9 cellular contexts compared by ENCODE assay signal in genomic region chr5:168579987-168580508, GRCh38. TPM values are rescaled to one million over a fixed set of nuclear protein-coding genes. Genes with fewer than 3 reads are reported as not detected.
DNase-seq lines count a peak whose midpoint lies in the region; ATAC-seq, FAIRE-seq and TF ChIP-seq lines count a peak whose summit lies in the region.
"Had no signal": no experiment of that assay in that cellular context is flagged by ENCODE, and none has a peak within 500 bp of the region (broad histone marks: within the 10 kb centered on the region; RNA-seq: fewer than 3 reads in every experiment).

No MANE protein-coding gene starts in this region.

- no peaks in the 10 kb centered on the region; the same call in 1 of the 2 replicates for H3K79me1 ChIP-seq in H1 (ENCODE audit: low read depth, low read length)

- H3K9me3 Mint-ChIP-seq in osteocyte (ENCODE audit: unreplicated experiment), result no peaks in the 10 kb centered on the region

- no peak overlapping the region for H3K56ac ChIP-seq in H1 (replicated peaks; ENCODE audit: insufficient read length, low read depth, low read length)

- H3K4me1 ChIP-seq in H1 (replicated peaks in 1 of 4; ENCODE audit: control insufficient read depth in 3 of 4, insufficient read depth in 4 of 4, low read length in 3 of 4), result peaks cover 0 to 9% (median 4%) of the 10 kb centered on the region in 4 experiments; a peak in 4 of 7 replicates

- H2BK12ac ChIP-seq in H1 (ENCODE audit: low read depth, low read length), result peak overlapping the region; percentile 64; the same call in 1 of the 2 replicates

- peak overlapping the region; percentile 80 for H2AFZ ChIP-seq in H1 (ENCODE audit: low read length)

- WGBS in H1 (ENCODE audit: extremely low coverage in 1 of 2, insufficient coverage in 1 of 2, insufficient read length in 1 of 2, insufficient replicate concordance in 2 of 2, low coverage in 1 of 2, low lambda C conversion rate in 2 of 2, missing lambda C conversion rate in 1 of 2), 2 experiments, result 32% methylated on average over 9 of the region's 9 CpGs; no CpG with 5 or more reads in 1 of the 2 experiments

- TF ChIP-seq POLR2A in H1 (IDR thresholded peaks at IDR 0.05; ENCODE audit: control extremely low read depth in 1 of 2, low read depth in 2 of 2, low read length in 2 of 2), result peak in 1 of 2 experiments; percentile 15; a peak in 2 of 3 replicates
- no peak for TF ChIP-seq POLR2A in GM18505 (IDR thresholded peaks at IDR 0.05; ENCODE audit: borderline replicate concordance, extremely low read depth, insufficient read depth, insufficient read length)

- H3K4me1 Mint-ChIP-seq in osteocyte (ENCODE audit: unreplicated experiment), result peaks cover 39% of the 10 kb centered on the region

- H3K23me2 ChIP-seq in H1 (ENCODE audit: low read depth, low read length), result no peaks in the 10 kb centered on the region; the same call in 1 of the 2 replicates

- POLR2A ChIA-PET in H1 (lab: Charles Lee; ENCODE audit: partially characterized antibody), result interaction anchor here (0.8 to 1.5 kb wide), 10 partner anchors 10 to 285 kb away, joined by 3 to 8 read pairs (median 3); no protein-coding TSS in a partner anchor

- H3K27me3 ChIP-seq in H1 (replicated peaks in 1 of 4; ENCODE audit: control insufficient read depth in 3 of 4, extremely low read depth in 1 of 4, insufficient read depth in 3 of 4, low read length in 3 of 4), result no peaks in the 10 kb centered on the region

- H4K5ac ChIP-seq in H1 (ENCODE audit: insufficient read length, low read depth, low read length), result peak overlapping the region; percentile 61

- no peaks in the 10 kb centered on the region for H3K36me3 Mint-ChIP-seq in osteocyte (ENCODE audit: unreplicated experiment)

- H3K27me3 Mint-ChIP-seq in osteocyte (ENCODE audit: unreplicated experiment), result peaks cover 2% of the 10 kb centered on the region

- H4K8ac ChIP-seq in H1 (ENCODE audit: extremely low read depth, insufficient read depth, low read length), result no peak overlapping the region

- H3K4ac ChIP-seq in H1 (replicated peaks; ENCODE audit: insufficient read length, low read depth, low read length), result peak overlapping the region; percentile 15

- H3K4me2 ChIP-seq in H1 (ENCODE audit: insufficient read depth in 1 of 2, low read depth in 2 of 2, low read length in 2 of 2), result peak overlapping the region; percentile 57 to 74

- H2BK15ac ChIP-seq in H1 (ENCODE audit: low read length), result 0 out of 2 replicates have a peak overlapping the region, but pooled peaks have one; percentile 20

- FAIRE-seq in H1 (lab: Jason Lieb, UNC), result no peak

- H2BK120ac ChIP-seq in H1 (replicated peaks; ENCODE audit: low read depth, low read length), result peak overlapping the region; percentile 0

- H4K20me1 ChIP-seq in H1 (replicated peaks in 1 of 2; ENCODE audit: control insufficient read depth in 1 of 2, insufficient read depth in 2 of 2, low read length in 2 of 2), result peaks cover 8 to 11% of the 10 kb centered on the region in 2 experiments

- H3K36me3 ChIP-seq in H1 (ENCODE audit: control insufficient read depth in 2 of 4, insufficient read depth in 4 of 4, low read length in 3 of 4), result peaks cover 0 to 4% (median 0%) of the 10 kb centered on the region in 4 experiments; a peak in 1 of 8 replicates

- H3K9me3 ChIP-seq in H1 (ENCODE audit: insufficient read depth in 2 of 2, low read depth in 1 of 2, low read length in 1 of 2), result no peaks in the 10 kb centered on the region

- CTCF ChIA-PET in H1 (lab: Charles Lee; ENCODE audit: partially characterized antibody), result interaction anchor here (0.6 to 1.8 kb wide), 3 partner anchors 12 to 288 kb away, joined by 3 to 4 read pairs (median 4); no protein-coding TSS in a partner anchor

- no peak for TF ChIP-seq EP300 in H1 (IDR thresholded peaks at IDR 0.05; ENCODE audit: borderline replicate concordance in 1 of 2, low read depth in 2 of 2, low read length in 2 of 2)

- no peak overlapping the region for H2AK5ac ChIP-seq in H1 (ENCODE audit: low read depth, low read length)

- peak overlapping the region; percentile 32 for H4K91ac ChIP-seq in H1 (replicated peaks; ENCODE audit: insufficient read length, low read length)

- peak overlapping the region; percentile 87 for H3K4me3 Mint-ChIP-seq in osteocyte (ENCODE audit: unreplicated experiment)

- peak overlapping the region; percentile 86 for H3K27ac ChIP-seq in H1 (ENCODE audit: low read depth, low read length)

- DNase-seq in D341Med (ENCODE audit: low spot score) (peak; percentile 30), NCI-H69 (lab: John Stamatoyannopoulos, UW) (peak; percentile 56), H1 (ENCODE audit: low read depth in 1 of 2, low spot score in 2 of 2) (no peak), osteocyte (ENCODE audit: extremely low spot score, unreplicated experiment) (no peak)
- no peak for DNase-seq in stimulated activated CD4-positive, alpha-beta T cell treated with anti-CD3 and anti-CD28 coated beads, Interleukin-2, amount 100 ng/mL, for 24 hours
- no peak for DNase-seq in activated CD4-positive, CD25-positive, alpha-beta regulatory T cell treated with anti-CD3 and anti-CD28 coated beads, Interleukin-2, amount 50 U/mL, for 72 hours

- no peak overlapping the region for H3K23ac ChIP-seq in H1 (ENCODE audit: insufficient read length)

- TF ChIP-seq CTCF in H1 (IDR thresholded peaks at IDR 0.05; ENCODE audit: control extremely low read depth in 1 of 3, insufficient read depth in 1 of 3, low read depth in 1 of 3, low read length in 3 of 3) (no peak), osteocyte (IDR thresholded peaks at IDR 0.05) (no peak)

- peak overlapping the region; percentile 77; the same call in 1 of the 2 replicates for H2BK20ac ChIP-seq in H1 (ENCODE audit: low read length)

- H3K79me2 ChIP-seq in H1 (ENCODE audit: control insufficient read depth in 1 of 2, insufficient read depth in 2 of 2, low read length in 2 of 2), result peaks cover 22 to 40% of the 10 kb centered on the region in 2 experiments

- H3K27ac Mint-ChIP-seq in osteocyte (ENCODE audit: unreplicated experiment), result peak overlapping the region; percentile 98

- TF ChIP-seq RAD21 in H1 (IDR thresholded peaks at IDR 0.05 in 1 of 2, conservative IDR thresholded peaks at IDR 0.05 in 1 of 2; ENCODE audit: low read depth in 2 of 2, low read length in 2 of 2), result no peak

- peak overlapping the region in 3 of 4 experiments; percentile 9 to 73 (median 61); a peak in 6 of 7 replicates for H3K9ac ChIP-seq in H1 (replicated peaks in 1 of 4; ENCODE audit: extremely low read depth in 1 of 4, low read depth in 3 of 4, low read length in 3 of 4)

- no peak overlapping the region for H3K14ac ChIP-seq in H1 (ENCODE audit: insufficient read length)

- H3K4me3 ChIP-seq in H1 (ENCODE audit: extremely low read depth in 1 of 4, insufficient read depth in 2 of 4, low read depth in 3 of 4, low read length in 4 of 4), result peak overlapping the region; percentile 16 to 84 (median 38); a peak in 6 of 8 replicates

- ATAC-seq in GM18505 (IDR thresholded peaks at IDR 0.05; ENCODE audit: unreplicated experiment) (no peak), GM21360 (IDR thresholded peaks at IDR 0.05; ENCODE audit: unreplicated experiment) (no peak)

- peak overlapping the region; percentile 82 for H2BK5ac ChIP-seq in H1 (ENCODE audit: low read depth, low read length)

- H3K18ac ChIP-seq in H1 (ENCODE audit: extremely low read depth, low read length), result peak overlapping the region; percentile 60

TF ChIP-seq in H1, 55 proteins besides CTCF, POLR2A, EP300 and RAD21:
- TF ChIP-seq ASH2L (IDR thresholded peaks at IDR 0.05; ENCODE audit: low read length) (peak; percentile 48), FOSL1 (IDR thresholded peaks at IDR 0.05; ENCODE audit: insufficient read depth, low read depth, low read length) (no peak)

RNA-seq across cellular contexts. Expression of gene PANK3, which starts 0.9 kb away (rescaled TPM):
- 101 and 103 TPM in 2 replicates for total RNA-seq in H1 (2021; fragmentation: NEBNext Ultra II Directional; extraction: Animal tissue kit (Norgen Biotek cat#: 25700))
- 5.8 and 8.6 TPM in 2 replicates for polyA plus RNA-seq in H1 (2011; rRNA removed)
- polyA plus RNA-seq in H1 (2011; cell fraction: cytosol; rRNA removed), result 16.1 TPM
- polyA plus RNA-seq in H1 (2011; cell fraction: nucleus; rRNA removed), result 6.3 TPM
- polyA plus RNA-seq in H1 (2012, experiment 1 of 2), result 14.6 to 55.8 TPM (median 30.0 TPM) in 4 replicates
- 1.3 TPM for polyA plus RNA-seq in H1 (2012, experiment 2 of 2)
- 23.5 TPM for polyA plus RNA-seq in H1 (2013, experiment 1 of 2)
- 22.3 TPM for polyA plus RNA-seq in H1 (2013, experiment 2 of 2)
- 23.7 and 35.7 TPM in 2 replicates for polyA minus RNA-seq in H1 (2011; rRNA and poly(A)+ RNA removed)
- 22.8 TPM for polyA minus RNA-seq in H1 (2011; cell fraction: cytosol; rRNA and poly(A)+ RNA removed)
- 29.8 TPM for polyA minus RNA-seq in H1 (2011; cell fraction: nucleus; rRNA and poly(A)+ RNA removed)
- total RNA-seq in osteocyte, result 70.8 and 73.3 TPM in 2 replicates

RNA-seq across cellular contexts. Expression of gene FBLL1, which starts 50.9 kb away (rescaled TPM):
- total RNA-seq in H1 (2021; fragmentation: NEBNext Ultra II Directional; extraction: Animal tissue kit (Norgen Biotek cat#: 25700)), result 8.3 and 8.6 TPM in 2 replicates
- polyA plus RNA-seq in H1 (2011; rRNA removed), result 30.9 and 38.1 TPM in 2 replicates
- 22.5 TPM for polyA plus RNA-seq in H1 (2011; cell fraction: cytosol; rRNA removed)
- 26.5 TPM for polyA plus RNA-seq in H1 (2011; cell fraction: nucleus; rRNA removed)
- polyA plus RNA-seq in H1 (2012, experiment 1 of 2), result 7.7 to 13.0 TPM (median 10.7 TPM) in 4 replicates
- 10.8 TPM for polyA plus RNA-seq in H1 (2012, experiment 2 of 2)
- 7.1 TPM for polyA plus RNA-seq in H1 (2013, experiment 1 of 2)
- polyA plus RNA-seq in H1 (2013, experiment 2 of 2), result 7.0 TPM
- 6.5 and 7.8 TPM in 2 replicates for polyA minus RNA-seq in H1 (2011; rRNA and poly(A)+ RNA removed)
- 6.9 TPM for polyA minus RNA-seq in H1 (2011; cell fraction: cytosol; rRNA and poly(A)+ RNA removed)
- polyA minus RNA-seq in H1 (2011; cell fraction: nucleus; rRNA and poly(A)+ RNA removed), result 7.8 TPM
- total RNA-seq in osteocyte, result 3.8 and 4.6 TPM in 2 replicates
- total RNA-seq: HT1080 had no signal

Comparison
In these comparisons a context has a peak if more than half of its experiments do, and no peak if none do; other contexts are left out.
1. DNase-seq: peak in D341Med (single experiment) and NCI-H69 (single experiment); none in H1 (0 of 2), osteocyte (single experiment), stimulated activated CD4-positive, alpha-beta T cell treated with anti-CD3 and anti-CD28 coated beads, Interleukin-2, amount 100 ng/mL, for 24 hours (0 of 2) and activated CD4-positive, CD25-positive, alpha-beta regulatory T cell treated with anti-CD3 and anti-CD28 coated beads, Interleukin-2, amount 50 U/mL, for 72 hours (single experiment).